Comparison of ENCODE assay signal across 8 cellular contexts in the genomic region with DNA sequence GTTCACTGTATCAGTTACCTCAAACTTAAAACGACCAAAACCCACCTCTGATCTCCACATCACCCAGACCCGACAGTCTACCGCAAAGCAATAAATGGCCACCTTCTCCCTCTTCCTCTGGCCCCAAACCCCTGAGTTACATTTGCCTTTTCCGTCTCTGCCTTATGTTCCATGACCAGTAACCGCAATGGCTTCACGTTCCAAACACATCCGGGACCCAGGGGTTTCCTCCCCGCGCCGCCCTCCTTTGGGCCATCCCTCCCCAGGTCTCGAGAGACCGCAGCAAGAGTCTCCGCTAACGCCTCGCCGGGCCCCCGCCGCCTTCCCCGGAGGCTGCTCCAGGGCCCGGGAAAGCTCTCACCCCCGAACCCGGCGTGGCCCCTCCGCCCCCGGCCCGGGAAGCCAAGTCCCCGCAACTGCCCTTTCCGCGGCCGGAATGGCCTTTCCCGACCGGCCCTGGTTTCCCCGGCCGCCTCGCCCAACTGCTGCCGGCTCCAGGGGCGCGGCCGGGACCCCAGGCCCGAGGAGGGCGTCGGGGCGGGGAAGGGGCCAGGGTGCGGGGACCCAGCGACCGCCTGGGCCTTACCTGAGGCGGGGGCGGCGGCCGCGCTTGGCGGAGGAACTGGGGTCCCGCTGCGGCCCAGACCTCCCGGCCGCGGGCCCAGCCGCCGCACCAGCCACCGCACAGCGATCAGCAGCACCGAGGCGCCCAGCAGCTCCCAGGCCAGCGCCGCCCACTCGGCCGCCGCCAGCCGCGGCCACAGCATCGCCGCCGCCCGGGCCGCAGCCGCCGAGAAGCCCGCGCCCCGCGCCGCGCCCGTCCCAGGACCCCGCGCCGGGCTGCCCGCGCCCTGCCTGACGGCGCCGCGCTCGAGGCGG. TPM values are rescaled to one million over a fixed set of nuclear protein-coding genes. Genes with fewer than 3 reads are reported as not detected.
A peak's percentile ranks its signal among the peaks of the same experiment; 100 is the strongest.
DNase-seq lines count a peak whose midpoint lies in the region; ATAC-seq lines count a peak whose summit lies in the region.

A gene (minus strand): TSS at position 801 of the 879 bp plus-strand sequence. CDS start 34 bp downstream, at position 767.

- H3K27me3 Mint-ChIP-seq in activated CD8-positive, alpha-beta memory T cell treated with anti-CD3 and anti-CD28 coated beads, Interleukin-2, amount 10 ng/mL, durations not matched to agents 7 days and 5 days: no peaks in the 10 kb centered on the region

- peak within 1 kb of the TSS; percentile 95 for H3K27ac Mint-ChIP-seq in activated CD8-positive, alpha-beta memory T cell treated with anti-CD3 and anti-CD28 coated beads, Interleukin-2, amount 10 ng/mL, durations not matched to agents 7 days and 5 days

- H3K4me3 Mint-ChIP-seq in activated CD8-positive, alpha-beta memory T cell treated with anti-CD3 and anti-CD28 coated beads, Interleukin-2, amount 10 ng/mL, durations not matched to agents 7 days and 5 days: peak within 1 kb of the TSS; percentile 93

- peak; percentile 20 to 47 for DNase-seq in NOMO-1 (lab: John Stamatoyannopoulos, UW; ENCODE audit: unreplicated experiment in 2 of 2)
- DNase-seq in NOMO-1 treated with dmso at 0.1 percent for 144 hours (lab: John Stamatoyannopoulos, UW; ENCODE audit: unreplicated experiment): no peak
- DNase-seq in NCI-H510A (lab: John Stamatoyannopoulos, UW): peak; percentile 27
- DNase-seq in activated CD8-positive, alpha-beta memory T cell treated with anti-CD3 and anti-CD28 coated beads, Interleukin-2, amount 10 ng/mL, durations not matched to agents 7 days and 5 days: peak; percentile 88
- no peak for DNase-seq in mucosa of gallbladder (ENCODE audit: low spot score)
- DNase-seq in stimulated activated CD8-positive, alpha-beta memory T cell treated with anti-CD3 and anti-CD28 coated beads, Interleukin-4, amount 100 ng/mL, for 24 hours (ENCODE audit: low read depth): peak; percentile 57

- H3K4me1 Mint-ChIP-seq in activated CD8-positive, alpha-beta memory T cell treated with anti-CD3 and anti-CD28 coated beads, Interleukin-2, amount 10 ng/mL, durations not matched to agents 7 days and 5 days: peaks cover 27% of the 10 kb centered on the region

- in situ Hi-C loops in endometrial microvascular endothelial cells (cut with HindIII; ENCODE audit: inconsistent ontology term, low pct_unique_long_range_greater_than_20kb, low sequenced_read_pairs): no loop called here

- H3K9me3 Mint-ChIP-seq in activated CD8-positive, alpha-beta memory T cell treated with anti-CD3 and anti-CD28 coated beads, Interleukin-2, amount 10 ng/mL, durations not matched to agents 7 days and 5 days (ENCODE audit: low read depth): no peaks in the 10 kb centered on the region

- peaks cover 23% of the 10 kb centered on the region for H3K36me3 Mint-ChIP-seq in activated CD8-positive, alpha-beta memory T cell treated with anti-CD3 and anti-CD28 coated beads, Interleukin-2, amount 10 ng/mL, durations not matched to agents 7 days and 5 days

- CTCF ChIA-PET in activated CD8-positive, alpha-beta memory T cell treated with anti-CD3 and anti-CD28 coated beads, Interleukin-2, amount 10 ng/mL, durations not matched to agents 7 days and 5 days (lab: Charles Lee): interaction anchor here (0.9 to 2.2 kb wide), 5 partner anchors 10 to 369 kb away, joined by 3 to 8 read pairs (median 3); a partner anchor contains a TSS

- ATAC-seq in HG02884 (IDR thresholded peaks at IDR 0.05; ENCODE audit: unreplicated experiment): peak; percentile 20
- peak; percentile 48 for ATAC-seq in activated CD8-positive, alpha-beta memory T cell treated with anti-CD3 and anti-CD28 coated beads, Interleukin-2, amount 10 ng/mL, durations not matched to agents 7 days and 5 days

RNA-seq across cellular contexts. Expression of the gene that starts here (rescaled TPM):
- 100 to 1,000 TPM; 105 to 106 TPM for total RNA-seq in activated CD8-positive, alpha-beta memory T cell treated with anti-CD3 and anti-CD28 coated beads, Interleukin-2, amount 10 ng/mL, durations not matched to agents 7 days and 5 days
- total RNA-seq in endometrial microvascular endothelial cells (ENCODE audit: inconsistent ontology term) (70.0 TPM), mucosa of gallbladder (40.3 TPM)

Comparison
In these comparisons a context has a peak if more than half of its experiments do, and no peak if none do; other contexts are left out.
1. DNase-seq: peak in NOMO-1 (2 of 2), NCI-H510A (single experiment), activated CD8-positive, alpha-beta memory T cell treated with anti-CD3 and anti-CD28 coated beads, Interleukin-2, amount 10 ng/mL, durations not matched to agents 7 days and 5 days (single experiment) and stimulated activated CD8-positive, alpha-beta memory T cell treated with anti-CD3 and anti-CD28 coated beads, Interleukin-4, amount 100 ng/mL, for 24 hours (single experiment); none in NOMO-1 treated with dmso at 0.1 percent for 144 hours (single experiment) and mucosa of gallbladder (single experiment).